ENCODE assay signal across 1 cellular context in the genomic region with DNA sequence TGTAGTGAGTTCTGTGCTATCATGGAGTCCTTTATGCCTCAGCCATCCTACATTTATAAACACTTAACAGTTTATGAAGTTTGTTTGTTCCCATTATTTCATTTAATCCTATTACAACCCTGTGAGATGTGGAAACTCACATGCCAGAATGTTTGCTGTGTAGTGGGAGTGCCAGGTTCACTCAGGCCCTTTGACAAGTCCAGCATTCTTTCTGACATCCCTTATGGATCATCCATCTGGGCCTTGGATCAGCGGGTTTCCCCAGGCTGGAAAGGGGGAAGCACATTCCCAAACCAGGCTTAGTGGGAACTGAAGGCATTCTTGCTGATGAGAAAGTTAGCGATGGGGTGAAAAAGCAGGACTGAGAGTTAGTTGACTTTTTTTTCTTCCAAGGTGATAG.
TF ChIP-seq lines count a peak whose summit lies in the region.

No MANE protein-coding gene starts in this region.

TF ChIP-seq in IMR-90, 13 proteins besides CTCF, POLR2A, EP300 and RAD21 (continued from another document):
- no peak for TF ChIP-seq MAFK (IDR thresholded peaks at IDR 0.05; ENCODE audit: low read depth, low read length)
- no peak for TF ChIP-seq CHD1 (IDR thresholded peaks at IDR 0.05; ENCODE audit: low read depth, low read length)
- no peak for TF ChIP-seq FOS (IDR thresholded peaks at IDR 0.05; ENCODE audit: low read depth, low read length)
- TF ChIP-seq RCOR1 (IDR thresholded peaks at IDR 0.05; ENCODE audit: insufficient replicate concordance, low read length) = no peak
- TF ChIP-seq CEBPB (IDR thresholded peaks at IDR 0.05; ENCODE audit: low read depth, low read length) = no peak
- TF ChIP-seq, protein P1, sequence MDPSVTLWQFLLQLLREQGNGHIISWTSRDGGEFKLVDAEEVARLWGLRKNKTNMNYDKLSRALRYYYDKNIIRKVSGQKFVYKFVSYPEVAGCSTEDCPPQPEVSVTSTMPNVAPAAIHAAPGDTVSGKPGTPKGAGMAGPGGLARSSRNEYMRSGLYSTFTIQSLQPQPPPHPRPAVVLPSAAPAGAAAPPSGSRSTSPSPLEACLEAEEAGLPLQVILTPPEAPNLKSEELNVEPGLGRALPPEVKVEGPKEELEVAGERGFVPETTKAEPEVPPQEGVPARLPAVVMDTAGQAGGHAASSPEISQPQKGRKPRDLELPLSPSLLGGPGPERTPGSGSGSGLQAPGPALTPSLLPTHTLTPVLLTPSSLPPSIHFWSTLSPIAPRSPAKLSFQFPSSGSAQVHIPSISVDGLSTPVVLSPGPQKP (IDR thresholded peaks at IDR 0.05; ENCODE audit: borderline replicate concordance, low read depth, low read length) = no peak
